In the genomic region with DNA sequence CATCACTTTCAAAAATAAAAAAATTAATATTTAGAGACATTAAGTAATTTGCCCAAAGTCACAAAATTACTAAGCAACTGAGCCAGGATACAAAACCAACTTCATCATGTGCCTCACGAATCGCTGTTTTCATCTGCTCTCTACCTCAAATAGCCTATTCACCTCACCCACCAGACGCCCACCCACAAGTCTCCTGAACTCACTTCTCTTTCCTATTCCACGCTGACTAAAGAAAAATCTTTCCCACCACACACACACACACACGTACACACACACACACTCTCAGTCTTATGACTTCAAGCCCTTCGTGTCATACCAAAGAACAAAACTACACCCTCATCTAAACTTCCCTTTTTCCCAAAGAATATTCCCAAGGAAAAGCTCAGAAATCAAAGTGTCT, we compare ENCODE assay signal across 16 cellular contexts.
A peak's percentile ranks its signal among the peaks of the same experiment; 100 is the strongest.
DNase-seq lines count a peak whose midpoint lies in the region; TF ChIP-seq lines count a peak whose summit lies in the region.
"Had no signal": no experiment of that assay in that cellular context is flagged by ENCODE, and none has a peak within 500 bp of the region (broad histone marks: within the 10 kb centered on the region; RNA-seq: fewer than 3 reads in every experiment).

No MANE protein-coding gene starts in this region.

- CTCF ChIA-PET in HEK293 (lab: Yijun Ruan, JAX): no interaction called here

- POLR2A ChIA-PET in HEK293 (lab: Yijun Ruan, JAX): no interaction called here

- no peak for TF ChIP-seq CTCF in HEK293 (tag by site-specific recombination; IDR thresholded peaks at IDR 0.05)

- intact Hi-C loops in head of caudate nucleus (cut with DNase I): no loop called here

- peak in 39 of 42 donors; percentile 11 to 83 (median 51) for DNase-seq in head of caudate nucleus
- DNase-seq in NCI-H446 treated with DMSO at 0.1 percent for 48 hours (lab: John Stamatoyannopoulos, UW): no peak
- no peak for DNase-seq in middle frontal gyrus (ENCODE audit: extremely low spot score, low spot score)
- no peak for DNase-seq in substantia nigra (lab: John Stamatoyannopoulos, UW)
- DNase-seq: 8988T; ACHN; BE2C; C1 segment of cervical spinal cord; Caco-2; Calu3; CD4-positive, alpha-beta T cell; CD8-positive, alpha-beta T cell; DMS79 treated with DMSO at 0.1 percent for 48 hours; GF-D8 had no signal

- H3K4me3 ChIP-seq in HEK293 (ENCODE audit: low read depth, low read length): no peak overlapping the region
- H3K4me3 ChIP-seq: BLaER1 had no signal

- no peaks in the 10 kb centered on the region for H3K36me3 ChIP-seq in HEK293 (ENCODE audit: control insufficient read depth in 2 of 2, insufficient read depth in 1 of 2, low read length in 2 of 2)
- H3K36me3 ChIP-seq: BE2C, BLaER1 had no signal

- no peaks in the 10 kb centered on the region for H3K4me1 ChIP-seq in HEK293 (ENCODE audit: control insufficient read depth, insufficient read depth, low read length)
- H3K4me1 ChIP-seq: BE2C, BLaER1, Caco-2 had no signal

- H3K27ac ChIP-seq in HEK293 (ENCODE audit: extremely low read depth, low read depth, low read length) (no peak overlapping the region), substantia nigra (ENCODE audit: low read depth, low read length, poor library complexity, severe bottlenecking) (no peak overlapping the region)
- H3K27ac ChIP-seq: BLaER1 had no signal

- H3K9me3 ChIP-seq in HEK293 (ENCODE audit: control insufficient read depth, insufficient read depth, low read depth, low read length): no peaks in the 10 kb centered on the region
- H3K9me3 ChIP-seq: BE2C, BLaER1, Caco-2 had no signal

TF ChIP-seq in HEK293, 187 proteins besides CTCF, POLR2A, EP300 and RAD21:
- TF ChIP-seq ZNF37A (tag by site-specific recombination; IDR thresholded peaks at IDR 0.05): no peak
- TF ChIP-seq, protein P1, sequence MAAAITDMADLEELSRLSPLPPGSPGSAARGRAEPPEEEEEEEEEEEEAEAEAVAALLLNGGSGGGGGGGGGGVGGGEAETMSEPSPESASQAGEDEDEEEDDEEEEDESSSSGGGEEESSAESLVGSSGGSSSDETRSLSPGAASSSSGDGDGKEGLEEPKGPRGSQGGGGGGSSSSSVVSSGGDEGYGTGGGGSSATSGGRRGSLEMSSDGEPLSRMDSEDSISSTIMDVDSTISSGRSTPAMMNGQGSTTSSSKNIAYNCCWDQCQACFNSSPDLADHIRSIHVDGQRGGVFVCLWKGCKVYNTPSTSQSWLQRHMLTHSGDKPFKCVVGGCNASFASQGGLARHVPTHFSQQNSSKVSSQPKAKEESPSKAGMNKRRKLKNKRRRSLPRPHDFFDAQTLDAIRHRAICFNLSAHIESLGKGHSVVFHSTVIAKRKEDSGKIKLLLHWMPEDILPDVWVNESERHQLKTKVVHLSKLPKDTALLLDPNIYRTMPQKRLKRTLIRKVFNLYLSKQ (tag by site-specific recombination; IDR thresholded peaks at IDR 0.05; ENCODE audit: borderline replicate concordance): no peak
- TF ChIP-seq ZNF830 (tag by site-specific recombination; IDR thresholded peaks at IDR 0.05; ENCODE audit: low read depth): no peak
- no peak for TF ChIP-seq ZNF311 (tag by site-specific recombination; IDR thresholded peaks at IDR 0.05; ENCODE audit: borderline replicate concordance)
- TF ChIP-seq EGR2 (tag by site-specific recombination; IDR thresholded peaks at IDR 0.05; ENCODE audit: low read depth): peak; percentile 46; the same call in 1 of the 2 replicates
- TF ChIP-seq HOXC10 (CRISPR knock-in tag; IDR thresholded peaks at IDR 0.05): no peak
- no peak for TF ChIP-seq ZNF341 (tag by site-specific recombination; IDR thresholded peaks at IDR 0.05; ENCODE audit: low read depth)
- no peak for TF ChIP-seq GFI1B (tag by site-specific recombination; IDR thresholded peaks at IDR 0.05)
- no peak for TF ChIP-seq ZNF610 (tag by site-specific recombination; IDR thresholded peaks at IDR 0.05; ENCODE audit: borderline replicate concordance)
- TF ChIP-seq ZNF335 (tag by site-specific recombination; conservative IDR thresholded peaks at IDR 0.05): no peak
- TF ChIP-seq, protein P2, sequence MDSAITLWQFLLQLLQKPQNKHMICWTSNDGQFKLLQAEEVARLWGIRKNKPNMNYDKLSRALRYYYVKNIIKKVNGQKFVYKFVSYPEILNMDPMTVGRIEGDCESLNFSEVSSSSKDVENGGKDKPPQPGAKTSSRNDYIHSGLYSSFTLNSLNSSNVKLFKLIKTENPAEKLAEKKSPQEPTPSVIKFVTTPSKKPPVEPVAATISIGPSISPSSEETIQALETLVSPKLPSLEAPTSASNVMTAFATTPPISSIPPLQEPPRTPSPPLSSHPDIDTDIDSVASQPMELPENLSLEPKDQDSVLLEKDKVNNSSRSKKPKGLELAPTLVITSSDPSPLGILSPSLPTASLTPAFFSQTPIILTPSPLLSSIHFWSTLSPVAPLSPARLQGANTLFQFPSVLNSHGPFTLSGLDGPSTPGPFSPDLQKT (IDR thresholded peaks at IDR 0.05; ENCODE audit: borderline replicate concordance, low read depth, low read length): no peak
- TF ChIP-seq ZFHX2 (tag by site-specific recombination; conservative IDR thresholded peaks at IDR 0.05): peak; percentile 56
- no peak for TF ChIP-seq ZNF248 (tag by site-specific recombination; IDR thresholded peaks at IDR 0.05)
- TF ChIP-seq ZNF121 (tag by site-specific recombination; IDR thresholded peaks at IDR 0.05): no peak
- TF ChIP-seq, protein P3, sequence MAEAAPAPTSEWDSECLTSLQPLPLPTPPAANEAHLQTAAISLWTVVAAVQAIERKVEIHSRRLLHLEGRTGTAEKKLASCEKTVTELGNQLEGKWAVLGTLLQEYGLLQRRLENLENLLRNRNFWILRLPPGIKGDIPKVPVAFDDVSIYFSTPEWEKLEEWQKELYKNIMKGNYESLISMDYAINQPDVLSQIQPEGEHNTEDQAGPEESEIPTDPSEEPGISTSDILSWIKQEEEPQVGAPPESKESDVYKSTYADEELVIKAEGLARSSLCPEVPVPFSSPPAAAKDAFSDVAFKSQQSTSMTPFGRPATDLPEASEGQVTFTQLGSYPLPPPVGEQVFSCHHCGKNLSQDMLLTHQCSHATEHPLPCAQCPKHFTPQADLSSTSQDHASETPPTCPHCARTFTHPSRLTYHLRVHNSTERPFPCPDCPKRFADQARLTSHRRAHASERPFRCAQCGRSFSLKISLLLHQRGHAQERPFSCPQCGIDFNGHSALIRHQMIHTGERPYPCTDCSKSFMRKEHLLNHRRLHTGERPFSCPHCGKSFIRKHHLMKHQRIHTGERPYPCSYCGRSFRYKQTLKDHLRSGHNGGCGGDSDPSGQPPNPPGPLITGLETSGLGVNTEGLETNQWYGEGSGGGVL (tag by site-specific recombination; IDR thresholded peaks at IDR 0.05): no peak
TF ChIP-seq in HEK293: peak in this region for 2.

Comparison
In these comparisons a context has a peak if more than half of its experiments do, and no peak if none do; other contexts are left out.
1. DNase-seq: peak in head of caudate nucleus (39 of 42); none in NCI-H446 treated with DMSO at 0.1 percent for 48 hours (single experiment), middle frontal gyrus (single experiment) and substantia nigra (0 of 49).